9 cellular contexts compared by ENCODE assay signal in the genomic region with DNA sequence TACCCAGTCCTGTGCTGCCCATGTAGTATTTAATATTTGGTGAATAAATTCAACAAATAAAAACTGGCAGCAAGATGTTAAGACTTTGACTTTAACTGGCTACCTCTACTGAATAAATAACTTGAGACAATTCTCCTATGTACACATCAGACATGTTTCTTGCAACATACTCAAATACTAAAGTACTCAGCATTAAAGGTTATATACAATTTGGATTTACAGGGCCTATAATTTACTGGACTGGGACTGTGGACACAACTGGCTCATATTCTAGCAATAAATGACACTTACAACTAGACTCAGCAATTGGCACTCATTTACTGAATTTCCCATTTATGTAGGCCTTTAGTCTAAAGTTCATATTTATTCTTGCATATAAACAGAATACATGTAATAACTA. TPM values are rescaled to one million over a fixed set of nuclear protein-coding genes. Genes with fewer than 3 reads are reported as not detected.
DNase-seq lines count a peak whose midpoint lies in the region; ATAC-seq, FAIRE-seq and TF ChIP-seq lines count a peak whose summit lies in the region.
"Had no signal": no experiment of that assay in that cellular context is flagged by ENCODE, and none has a peak within 500 bp of the region (broad histone marks: within the 10 kb centered on the region; RNA-seq: fewer than 3 reads in every experiment).

No MANE protein-coding gene starts in this region.

- H3K4me2 ChIP-seq in GM23338 (peak overlapping the region; percentile 95), keratinocyte (ENCODE audit: control insufficient read depth, extremely low read depth, insufficient read depth, low read depth, low read length) (peak overlapping the region; percentile 86)

- H3K79me2 ChIP-seq in GM23338 (replicated peaks; ENCODE audit: insufficient read depth) = peaks cover 26% of the 10 kb centered on the region
- H3K79me2 ChIP-seq in keratinocyte (ENCODE audit: control insufficient read depth, insufficient read depth, low read length) = peaks cover 20% of the 10 kb centered on the region

- H3K9ac ChIP-seq in keratinocyte (ENCODE audit: control insufficient read depth, extremely low read depth, insufficient read depth, low read length) = peak overlapping the region; percentile 98

- BruUV-seq in A673 (replicated peaks; lab: Mats Ljungman, UMichigan) = no TSS peak

- TF ChIP-seq CTCF in A673 (conservative IDR thresholded peaks at IDR 0.05; ENCODE audit: low read depth, low read length) = no peak
- TF ChIP-seq CTCF in GM23338 (conservative IDR thresholded peaks at IDR 0.05; ENCODE audit: low read depth in 2 of 2) = no peak
- no peak for TF ChIP-seq CTCF in keratinocyte (optimal IDR thresholded peaks at IDR 0.05 in 1 of 3, IDR thresholded peaks at IDR 0.05 in 1 of 3, conservative IDR thresholded peaks at IDR 0.05 in 1 of 3; ENCODE audit: extremely low read depth in 1 of 3, insufficient read depth in 2 of 3, low read length in 3 of 3)

- H3K27me3 ChIP-seq in A673 (replicated peaks; ENCODE audit: insufficient read depth, low read depth, low read length, poor library complexity) (no peaks in the 10 kb centered on the region), GM23338 (ENCODE audit: insufficient read depth) (no peaks in the 10 kb centered on the region), keratinocyte (ENCODE audit: control insufficient read depth, extremely low read depth, insufficient read depth, low read length) (no peaks in the 10 kb centered on the region)

- CTCF ChIA-PET in A673 (lab: Charles Lee) = no interaction called here

- H4K20me1 ChIP-seq in GM23338 (replicated peaks; ENCODE audit: insufficient read depth) = peaks cover 18% of the 10 kb centered on the region
- H4K20me1 ChIP-seq in keratinocyte (ENCODE audit: control insufficient read depth, extremely low read depth, insufficient read depth, low read length) = peaks cover 7% of the 10 kb centered on the region

- H3K27me3 Mint-ChIP-seq in GM23338 (ENCODE audit: insufficient read depth, low read depth, poor library complexity) = peaks cover 27% of the 10 kb centered on the region
- H3K27me3 Mint-ChIP-seq in activated T-helper 17 cell treated with anti-CD3 and anti-CD28 coated beads, Interleukin-2, amount 50 U/mL, for 72 hours = no peaks in the 10 kb centered on the region

- H3F3A ChIP-seq in GM23338 (replicated peaks; ENCODE audit: low read depth) = peaks cover 59% of the 10 kb centered on the region

- ATAC-seq in GM23338 = no peak
- no peak for ATAC-seq in activated T-helper 17 cell treated with anti-CD3 and anti-CD28 coated beads, Interleukin-2, amount 50 U/mL, for 72 hours (replicated peaks)
- no peak for ATAC-seq in HG03025 (IDR thresholded peaks at IDR 0.05; ENCODE audit: low FRiP score, unreplicated experiment)
- ATAC-seq in GM18861 (IDR thresholded peaks at IDR 0.05; ENCODE audit: unreplicated experiment) = no peak

- POLR2A ChIA-PET in A673 (lab: Charles Lee; ENCODE audit: low non-redundant PET) = no interaction called here

- H3K4me3 ChIP-seq in A673 (ENCODE audit: low read depth, low read length, poor library complexity, severe bottlenecking) (peak overlapping the region; percentile 76), GM23338 (peak overlapping the region; percentile 78), keratinocyte (ENCODE audit: control insufficient read depth in 2 of 3, extremely low read depth in 1 of 3, insufficient read depth in 2 of 3, low read depth in 1 of 3, low read length in 3 of 3) (peak overlapping the region; percentile 72 to 96 (median 87))

- H3K9me3 Mint-ChIP-seq in GM23338 = peaks cover 6% of the 10 kb centered on the region; the same call in 2 of the 3 replicates
- no peaks in the 10 kb centered on the region for H3K9me3 Mint-ChIP-seq in activated T-helper 17 cell treated with anti-CD3 and anti-CD28 coated beads, Interleukin-2, amount 50 U/mL, for 72 hours

- no peak for FAIRE-seq in keratinocyte (lab: Jason Lieb, UNC)

- H3K36me3 Mint-ChIP-seq in GM23338 (ENCODE audit: low read depth) = peaks cover 61% of the 10 kb centered on the region
- H3K36me3 Mint-ChIP-seq in activated T-helper 17 cell treated with anti-CD3 and anti-CD28 coated beads, Interleukin-2, amount 50 U/mL, for 72 hours (ENCODE audit: low read depth) = peaks cover 52% of the 10 kb centered on the region

- H3K4me3 Mint-ChIP-seq in GM23338 = peak overlapping the region; percentile 58
- H3K4me3 Mint-ChIP-seq in activated T-helper 17 cell treated with anti-CD3 and anti-CD28 coated beads, Interleukin-2, amount 50 U/mL, for 72 hours = peak overlapping the region; percentile 95

- H3K27ac ChIP-seq in A673 (ENCODE audit: low read depth, low read length, poor library complexity, severe bottlenecking) (peak overlapping the region; percentile 20), GM23338 (ENCODE audit: low read depth) (peak overlapping the region; percentile 95), keratinocyte (ENCODE audit: control insufficient read depth, insufficient read depth, low read length) (peak overlapping the region; percentile 3)
- H3K27ac ChIP-seq: WERI-Rb-1 had no signal

- H3K4me1 Mint-ChIP-seq in GM23338 = peaks cover 25% of the 10 kb centered on the region
- H3K4me1 Mint-ChIP-seq in activated T-helper 17 cell treated with anti-CD3 and anti-CD28 coated beads, Interleukin-2, amount 50 U/mL, for 72 hours = peaks cover 9% of the 10 kb centered on the region

- H3K36me3 ChIP-seq in A673 (ENCODE audit: insufficient read depth, low read length, poor library complexity, severe bottlenecking) = peaks cover 36% of the 10 kb centered on the region
- H3K36me3 ChIP-seq in GM23338 (ENCODE audit: insufficient read depth) = peaks cover 31% of the 10 kb centered on the region
- H3K36me3 ChIP-seq in keratinocyte (ENCODE audit: control insufficient read depth in 2 of 2, extremely low read depth in 1 of 2, insufficient read depth in 2 of 2, low read length in 2 of 2) = peaks cover 9 to 21% of the 10 kb centered on the region in 2 experiments

- DNase-seq in A673 (ENCODE audit: low spot score) (no peak), GM23338 (ENCODE audit: low spot score) (no peak), keratinocyte (ENCODE audit: low read depth, low spot score) (no peak), DMS 273 treated with DMSO at 0.1 percent for 48 hours (lab: John Stamatoyannopoulos, UW) (no peak)
- DNase-seq in stimulated activated naive CD4-positive, alpha-beta T cell (lab: John Stamatoyannopoulos, UW) = no peak
- DNase-seq: WERI-Rb-1 had no signal

- H3K4me1 ChIP-seq in A673 (ENCODE audit: insufficient read depth, low read length, poor library complexity, severe bottlenecking) = peaks cover 22% of the 10 kb centered on the region
- H3K4me1 ChIP-seq in GM23338 (ENCODE audit: insufficient read depth) = peaks cover 30% of the 10 kb centered on the region
- H3K4me1 ChIP-seq in keratinocyte (ENCODE audit: control insufficient read depth, extremely low read depth, insufficient read depth, low read length) = peaks cover 8% of the 10 kb centered on the region

- H3K9me1 ChIP-seq in keratinocyte (ENCODE audit: control insufficient read depth, extremely low read depth, insufficient read depth, low read length) = peaks cover 3% of the 10 kb centered on the region

- H2AFZ ChIP-seq in GM23338 (no peak overlapping the region), keratinocyte (ENCODE audit: control insufficient read depth, low read length) (no peak overlapping the region)

- H3K9me2 ChIP-seq in GM23338 (ENCODE audit: insufficient read depth) = no peaks in the 10 kb centered on the region

- dilution Hi-C loops in keratinocyte (cut with MboI; ENCODE audit: extremely low pct_ligation_motif_present, low sequenced_read_pairs) = no loop called here

- intact Hi-C loops in A673 (cut with micrococcal nuclease; ENCODE audit: unreplicated experiment) = no loop called here

- H3K27ac Mint-ChIP-seq in GM23338 = peak overlapping the region; percentile 60
- peak overlapping the region; percentile 77 for H3K27ac Mint-ChIP-seq in activated T-helper 17 cell treated with anti-CD3 and anti-CD28 coated beads, Interleukin-2, amount 50 U/mL, for 72 hours

- no peaks in the 10 kb centered on the region for H3K9me3 ChIP-seq in A673 (ENCODE audit: low read depth, low read length, poor library complexity, severe bottlenecking)
- no peaks in the 10 kb centered on the region for H3K9me3 ChIP-seq in keratinocyte (ENCODE audit: control insufficient read depth, low read depth, low read length)

TF ChIP-seq in GM23338, 12 proteins besides CTCF, POLR2A, EP300 and RAD21 (continues in another document):
- TF ChIP-seq EZH2phosphoT487 (IDR thresholded peaks at IDR 0.05; ENCODE audit: unreplicated experiment) = no peak
- no peak for TF ChIP-seq JUNB (IDR thresholded peaks at IDR 0.05; ENCODE audit: unreplicated experiment)
- no peak for TF ChIP-seq ZNF114 (CRISPR knock-in tag; IDR thresholded peaks at IDR 0.05)

RNA-seq across cellular contexts. Expression of gene RPL22L1, which starts 2.4 kb away (rescaled TPM):
- total RNA-seq in A673 (2021) = 31.3 and 41.5 TPM in 2 replicates
- 216 and 250 TPM in 2 replicates for total RNA-seq in GM23338 (2014; rRNA removed; shearing (Covaris generic))
- polyA plus RNA-seq in GM23338 (2016; fragmentation: Nextera tagmentation; extraction: Ambion mirVana) (441 and 470 TPM in 2 replicates), keratinocyte (103 to 277 TPM (median 241 TPM) in 3 replicates)
- total RNA-seq in activated T-helper 17 cell treated with anti-CD3 and anti-CD28 coated beads, Interleukin-2, amount 50 U/mL, for 72 hours = 100 to 1,000 TPM; 105 to 173 TPM
- polyA plus RNA-seq in keratinocyte (2011; ENCODE audit: low read depth) = 197 TPM
- 174 and 248 TPM in 2 replicates for polyA plus RNA-seq in keratinocyte (2011; cell fraction: cytosol; rRNA removed)
- polyA plus RNA-seq in keratinocyte (2011; cell fraction: nucleus; rRNA removed) = 38.4 and 78.5 TPM in 2 replicates
- 173 and 259 TPM in 2 replicates for polyA plus RNA-seq in keratinocyte (2012; ENCODE audit: low replicate concordance)
- 1.2 to 16.1 TPM (median 8.1 TPM) in 3 replicates for polyA minus RNA-seq in keratinocyte
- 28.2 TPM for polyA minus RNA-seq in keratinocyte (2011; cell fraction: cytosol; rRNA and poly(A)+ RNA removed)
- 1.9 and 3.9 TPM in 2 replicates for polyA minus RNA-seq in keratinocyte (2011; cell fraction: nucleus; rRNA and poly(A)+ RNA removed)

RNA-seq across cellular contexts. Expression of gene EIF5A2, which starts 40.9 kb away (rescaled TPM):
- 18.3 and 20.6 TPM in 2 replicates for total RNA-seq in A673 (2021)
- 5.9 and 6.6 TPM in 2 replicates for total RNA-seq in GM23338 (2014; rRNA removed; shearing (Covaris generic))
- polyA plus RNA-seq in GM23338 (2016; fragmentation: Nextera tagmentation; extraction: Ambion mirVana) (11.7 and 14.3 TPM in 2 replicates), keratinocyte (5.6 to 19.2 TPM (median 14.1 TPM) in 3 replicates)
- total RNA-seq in activated T-helper 17 cell treated with anti-CD3 and anti-CD28 coated beads, Interleukin-2, amount 50 U/mL, for 72 hours = 1 to 10 TPM; 4.7 to 8.9 TPM
- polyA plus RNA-seq in keratinocyte (2011; ENCODE audit: low read depth) = 12.5 TPM
- 7.8 and 17.3 TPM in 2 replicates for polyA plus RNA-seq in keratinocyte (2011; cell fraction: cytosol; rRNA removed)
- 6.9 and 7.9 TPM in 2 replicates for polyA plus RNA-seq in keratinocyte (2011; cell fraction: nucleus; rRNA removed)
- 16.1 and 18.7 TPM in 2 replicates for polyA plus RNA-seq in keratinocyte (2012; ENCODE audit: low replicate concordance)
- 10.1 to 16.7 TPM (median 15.2 TPM) in 3 replicates for polyA minus RNA-seq in keratinocyte
- polyA minus RNA-seq in keratinocyte (2011; cell fraction: cytosol; rRNA and poly(A)+ RNA removed) = 6.3 TPM
- polyA minus RNA-seq in keratinocyte (2011; cell fraction: nucleus; rRNA and poly(A)+ RNA removed) = 2.1 and 5.4 TPM in 2 replicates

Comparison
In these comparisons a context has a peak if more than half of its experiments do, and no peak if none do; other contexts are left out.
1. H3K27ac ChIP-seq: peak in every context shown above with its lines; median percentile 95 in GM23338; 20 in A673; 3 in keratinocyte.